ENCODE assay signal across 10 cellular contexts in genomic region chr1:40662864-40663263, GRCh38. TPM values are rescaled to one million over a fixed set of nuclear protein-coding genes. Genes with fewer than 3 reads are reported as not detected.
DNase-seq lines count a peak whose midpoint lies in the region; ATAC-seq and TF ChIP-seq lines count a peak whose summit lies in the region.
"Had no signal": no experiment of that assay in that cellular context is flagged by ENCODE, and none has a peak within 500 bp of the region (broad histone marks: within the 10 kb centered on the region; RNA-seq: fewer than 3 reads in every experiment).

No MANE protein-coding gene starts in this region.

- peak; percentile 63 for ATAC-seq in activated CD8-positive, alpha-beta T cell treated with anti-CD3 and anti-CD28 coated beads for 36 hours
- ATAC-seq in lower lobe of right lung = no peak

- H3K4me1 Mint-ChIP-seq in CD4-positive, alpha-beta memory T cell = peaks cover 4 to 35% (median 11%) of the 10 kb centered on the region in 4 donors
- peaks cover 24% of the 10 kb centered on the region for H3K4me1 Mint-ChIP-seq in activated CD8-positive, alpha-beta T cell treated with anti-CD3 and anti-CD28 coated beads for 36 hours (ENCODE audit: low read depth)

- 85 to 87% methylated on average over 3 of the region's 4 CpGs for whole genome bisulfite sequencing in mesodermal cell (ENCODE audit: insufficient coverage in 2 of 2), 2 experiments

- POLR2A ChIA-PET in CD4-positive, alpha-beta memory T cell (lab: Charles Lee; ENCODE audit: partially characterized antibody) = interaction anchor here (3.6 kb wide), 1 partner anchor 29 kb away, joined by 28 read pairs; the partner anchor contains the start of gene NFYC
- POLR2A ChIA-PET in HEK293 (lab: Yijun Ruan, JAX) = interaction anchor here (1.0 to 1.6 kb wide), 2 partner anchors 29 to 161 kb away, joined by 3 to 6 read pairs; partner anchors contain the start of gene NFYC
- POLR2A ChIA-PET in activated CD8-positive, alpha-beta T cell treated with anti-CD3 and anti-CD28 coated beads for 36 hours (lab: Charles Lee) = interaction anchor here (0.9 kb wide), 1 partner anchor 29 kb away, joined by 3 read pairs; the partner anchor contains the start of gene NFYC

- H3K27ac Mint-ChIP-seq in CD4-positive, alpha-beta memory T cell = peak overlapping the region in 6 of 7 donors; percentile 9 to 78 (median 54)
- H3K27ac Mint-ChIP-seq in activated CD8-positive, alpha-beta T cell treated with anti-CD3 and anti-CD28 coated beads for 36 hours = peak overlapping the region; percentile 5

- CTCF ChIA-PET in CD4-positive, alpha-beta memory T cell (lab: Charles Lee; ENCODE audit: partially characterized antibody) = interaction anchor here (2.6 kb wide), 1 partner anchor 112 kb away, joined by 7 read pairs; no protein-coding TSS in a partner anchor
- CTCF ChIA-PET in HEK293 (lab: Yijun Ruan, JAX) = interaction anchor here (2.2 kb wide), 1 partner anchor 33 kb away, joined by 7 read pairs; no protein-coding TSS in a partner anchor
- CTCF ChIA-PET in activated CD8-positive, alpha-beta T cell treated with anti-CD3 and anti-CD28 coated beads for 36 hours (lab: Charles Lee) = interaction anchor here (0.9 to 2.0 kb wide), 5 partner anchors 13 to 188 kb away, joined by 3 to 5 read pairs (median 3); no protein-coding TSS in a partner anchor

- intact Hi-C loops in CD4-positive, alpha-beta memory T cell (cut with micrococcal nuclease) = no loop called here
- intact Hi-C loops in activated CD8-positive, alpha-beta T cell treated with anti-CD3 and anti-CD28 coated beads for 36 hours (cut with micrococcal nuclease) = no loop called here
- intact Hi-C loops in lower lobe of right lung (cut with DNase I) = no loop called here

- no peak overlapping the region for H3K27ac ChIP-seq in CD4-positive, alpha-beta memory T cell (ENCODE audit: low read depth, low read length)
- H3K27ac ChIP-seq in HEK293 (ENCODE audit: extremely low read depth, low read depth, low read length) (no peak overlapping the region), mesodermal cell (ENCODE audit: low read depth, low read length, severe bottlenecking) (peak overlapping the region; percentile 6), lower lobe of right lung (no peak overlapping the region)

- no peak for DNase-seq in CD4-positive, alpha-beta memory T cell
- peak; percentile 66 for DNase-seq in activated CD8-positive, alpha-beta T cell treated with anti-CD3 and anti-CD28 coated beads for 36 hours
- no peak for DNase-seq in GM03348 (ENCODE audit: low spot score)
- DNase-seq in lower lobe of right lung = no peak
- DNase-seq in pons (ENCODE audit: low spot score) = no peak
- DNase-seq in NCI-H345 (lab: John Stamatoyannopoulos, UW) = no peak
- DNase-seq: Karpas-422 had no signal

- H3K4me1 ChIP-seq in CD4-positive, alpha-beta memory T cell (ENCODE audit: insufficient read depth, low read length) = peaks cover 13% of the 10 kb centered on the region
- H3K4me1 ChIP-seq in HEK293 (ENCODE audit: control insufficient read depth, insufficient read depth, low read length) = no peaks in the 10 kb centered on the region
- H3K4me1 ChIP-seq in mesodermal cell (ENCODE audit: control insufficient read depth, insufficient read depth, low read length, poor library complexity, severe bottlenecking) = peaks cover 14% of the 10 kb centered on the region
- H3K4me1 ChIP-seq in lower lobe of right lung = peaks cover 10% of the 10 kb centered on the region

- H3K36me3 Mint-ChIP-seq in CD4-positive, alpha-beta memory T cell = no peaks in the 10 kb centered on the region
- no peaks in the 10 kb centered on the region for H3K36me3 Mint-ChIP-seq in activated CD8-positive, alpha-beta T cell treated with anti-CD3 and anti-CD28 coated beads for 36 hours (ENCODE audit: low read depth)

- H3K27me3 ChIP-seq in CD4-positive, alpha-beta memory T cell (ENCODE audit: insufficient read depth, low read length) = no peaks in the 10 kb centered on the region
- no peaks in the 10 kb centered on the region for H3K27me3 ChIP-seq in lower lobe of right lung (ENCODE audit: low read depth)

- peak overlapping the region in 2 of 8 donors; percentile 23 to 74 for H3K4me3 Mint-ChIP-seq in CD4-positive, alpha-beta memory T cell
- no peak overlapping the region for H3K4me3 Mint-ChIP-seq in activated CD8-positive, alpha-beta T cell treated with anti-CD3 and anti-CD28 coated beads for 36 hours

- no peak overlapping the region for H3K4me3 ChIP-seq in CD4-positive, alpha-beta memory T cell (ENCODE audit: low read length in 2 of 2)
- H3K4me3 ChIP-seq in HEK293 (ENCODE audit: low read depth, low read length) (no peak overlapping the region), mesodermal cell (ENCODE audit: extremely low read depth, insufficient read depth, low read length, poor library complexity, severe bottlenecking) (no peak overlapping the region), lower lobe of right lung (no peak overlapping the region)
- H3K4me3 ChIP-seq: skin epidermis had no signal

- TF ChIP-seq CTCF in HEK293 (tag by site-specific recombination; IDR thresholded peaks at IDR 0.05) = no peak
- no peak for TF ChIP-seq CTCF in activated CD8-positive, alpha-beta T cell treated with anti-CD3 and anti-CD28 coated beads for 36 hours (IDR thresholded peaks at IDR 0.05)
- TF ChIP-seq CTCF in lower lobe of right lung (IDR thresholded peaks at IDR 0.05) = no peak

- H3K9me3 ChIP-seq in CD4-positive, alpha-beta memory T cell (ENCODE audit: control insufficient read depth in 1 of 2, low read length in 2 of 2) = no peaks in the 10 kb centered on the region
- H3K9me3 ChIP-seq in HEK293 (ENCODE audit: control insufficient read depth, insufficient read depth, low read depth, low read length) (no peaks in the 10 kb centered on the region), mesodermal cell (ENCODE audit: control insufficient read depth, low read length) (no peaks in the 10 kb centered on the region), lower lobe of right lung (no peaks in the 10 kb centered on the region)

- no peaks in the 10 kb centered on the region for H3K36me3 ChIP-seq in CD4-positive, alpha-beta memory T cell (ENCODE audit: insufficient read depth, low read length)
- no peaks in the 10 kb centered on the region for H3K36me3 ChIP-seq in HEK293 (ENCODE audit: control insufficient read depth in 2 of 2, insufficient read depth in 1 of 2, low read length in 2 of 2)
- no peaks in the 10 kb centered on the region for H3K36me3 ChIP-seq in mesodermal cell (ENCODE audit: control insufficient read depth, insufficient read depth, low read length)
- no peaks in the 10 kb centered on the region for H3K36me3 ChIP-seq in lower lobe of right lung

- H3K9me3 Mint-ChIP-seq in CD4-positive, alpha-beta memory T cell = no peaks in the 10 kb centered on the region
- no peaks in the 10 kb centered on the region for H3K9me3 Mint-ChIP-seq in activated CD8-positive, alpha-beta T cell treated with anti-CD3 and anti-CD28 coated beads for 36 hours

- no peaks in the 10 kb centered on the region for H3K27me3 Mint-ChIP-seq in CD4-positive, alpha-beta memory T cell
- H3K27me3 Mint-ChIP-seq in activated CD8-positive, alpha-beta T cell treated with anti-CD3 and anti-CD28 coated beads for 36 hours = no peaks in the 10 kb centered on the region

TF ChIP-seq in HEK293, 187 proteins besides CTCF, POLR2A, EP300 and RAD21:
- TF ChIP-seq ZSCAN16 (tag by site-specific recombination; IDR thresholded peaks at IDR 0.05) = no peak
- 0 out of 2 replicates have a peak, but pooled peaks have one; percentile 42 for TF ChIP-seq ZNF2 (tag by site-specific recombination; IDR thresholded peaks at IDR 0.05)
- TF ChIP-seq SP2 (tag by site-specific recombination; IDR thresholded peaks at IDR 0.05) = 0 out of 2 replicates have a peak, but pooled peaks have one; percentile 18
- TF ChIP-seq ZBTB20 (tag by site-specific recombination; IDR thresholded peaks at IDR 0.05) = 0 out of 2 replicates have a peak, but pooled peaks have one; percentile 21
- TF ChIP-seq MZF1 (tag by site-specific recombination; IDR thresholded peaks at IDR 0.05; ENCODE audit: borderline replicate concordance) = no peak
- TF ChIP-seq ZFHX2 (tag by site-specific recombination; conservative IDR thresholded peaks at IDR 0.05) = peak; percentile 62
- TF ChIP-seq ZFP3 (tag by site-specific recombination; IDR thresholded peaks at IDR 0.05; ENCODE audit: low read depth) = no peak
- no peak for TF ChIP-seq ZNF571 (tag by site-specific recombination; IDR thresholded peaks at IDR 0.05)
- TF ChIP-seq SCRT2 (tag by site-specific recombination; IDR thresholded peaks at IDR 0.05) = peak; percentile 56; the same call in 1 of the 2 replicates
- TF ChIP-seq AEBP2 (tag by site-specific recombination; IDR thresholded peaks at IDR 0.05; ENCODE audit: borderline replicate concordance) = no peak
- peak; percentile 56; the same call in 1 of the 2 replicates for TF ChIP-seq EGR2 (tag by site-specific recombination; IDR thresholded peaks at IDR 0.05; ENCODE audit: low read depth)

RNA-seq across cellular contexts. Expression of gene RIMS3, which starts 2.6 kb away (rescaled TPM):
- total RNA-seq in CD4-positive, alpha-beta memory T cell = 1 to 10 TPM; 2.0 to 2.3 TPM
- 1 to 10 TPM; 1.5 to 3.4 TPM for polyA plus RNA-seq in CD4-positive, alpha-beta memory T cell
- total RNA-seq in activated CD8-positive, alpha-beta T cell treated with anti-CD3 and anti-CD28 coated beads for 36 hours = 1 to 10 TPM; 3.0 to 3.9 TPM
- polyA plus RNA-seq in mesodermal cell (2013, experiment 1 of 2) = 8.8 TPM
- 8.2 TPM for polyA plus RNA-seq in mesodermal cell (2013, experiment 2 of 2)
- total RNA-seq in lower lobe of right lung = 4.6 TPM

RNA-seq across cellular contexts. Expression of gene NFYC, which starts 28.6 kb away (rescaled TPM):
- 10 to 100 TPM; 70.4 to 73.6 TPM for total RNA-seq in CD4-positive, alpha-beta memory T cell
- polyA plus RNA-seq in CD4-positive, alpha-beta memory T cell = 10 to 100 TPM; 47.7 to 67.2 TPM
- total RNA-seq in activated CD8-positive, alpha-beta T cell treated with anti-CD3 and anti-CD28 coated beads for 36 hours = 10 to 100 TPM; 45.6 to 53.8 TPM
- polyA plus RNA-seq in mesodermal cell (2013, experiment 1 of 2) = 44.9 TPM
- polyA plus RNA-seq in mesodermal cell (2013, experiment 2 of 2) = 35.5 TPM
- total RNA-seq in lower lobe of right lung = 54.2 TPM
